Comparison of ENCODE assay signal across 8 cellular contexts in the genomic region with DNA sequence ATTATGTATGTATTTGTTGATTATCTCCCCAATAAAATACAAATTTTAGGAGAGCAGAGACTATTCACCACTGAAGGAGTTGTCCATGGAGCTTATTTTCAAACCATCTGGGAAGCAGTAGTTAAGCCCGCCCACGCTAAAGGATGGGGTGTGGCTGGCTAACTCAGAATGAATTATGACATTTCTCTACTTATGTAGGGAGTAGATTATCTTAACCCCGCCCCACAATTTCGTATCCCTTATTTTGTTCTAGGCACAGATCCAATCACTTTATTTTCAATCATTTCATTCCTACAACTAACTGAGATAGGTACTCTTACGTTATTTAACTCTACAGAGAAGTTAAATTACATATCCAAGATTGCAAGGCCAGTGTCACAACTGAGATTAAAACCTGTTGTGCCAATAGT. TPM values are rescaled to one million over a fixed set of nuclear protein-coding genes. Genes with fewer than 3 reads are reported as not detected.
DNase-seq lines count a peak whose midpoint lies in the region; ATAC-seq and TF ChIP-seq lines count a peak whose summit lies in the region.

No MANE protein-coding gene starts in this region.

- ATAC-seq in activated CD4-positive, alpha-beta T cell treated with anti-CD3 and anti-CD28 coated beads for 36 hours = no peak
- no peak for ATAC-seq in HG03097 (IDR thresholded peaks at IDR 0.05; ENCODE audit: low FRiP score, unreplicated experiment)

- no peaks in the 10 kb centered on the region for H3K36me3 ChIP-seq in colonic mucosa

- POLR2A ChIA-PET in activated CD4-positive, alpha-beta T cell treated with anti-CD3 and anti-CD28 coated beads for 36 hours (lab: Charles Lee) = interaction anchor here (0.7 kb wide), 1 partner anchor 24 kb away, joined by 3 read pairs; no protein-coding TSS in a partner anchor

- H3K27ac Mint-ChIP-seq in activated CD4-positive, alpha-beta T cell treated with anti-CD3 and anti-CD28 coated beads for 36 hours = no peak overlapping the region

- no peak overlapping the region for H3K4me3 Mint-ChIP-seq in activated CD4-positive, alpha-beta T cell treated with anti-CD3 and anti-CD28 coated beads for 36 hours

- H3K27me3 ChIP-seq in colonic mucosa = no peaks in the 10 kb centered on the region

- peak overlapping the region in 1 of 2 donors; percentile 97 for H3K9ac ChIP-seq in colonic mucosa (ENCODE audit: low read depth in 2 of 2, low read length in 2 of 2)

- peak; percentile 43 for DNase-seq in activated CD4-positive, alpha-beta T cell treated with anti-CD3 and anti-CD28 coated beads for 36 hours
- no peak for DNase-seq in activated CD4-positive, alpha-beta T cell treated with anti-CD3 and anti-CD28 coated beads for 48 hours
- DNase-seq in NCI-H524 (lab: John Stamatoyannopoulos, UW) = peak; percentile 70 to 79
- DNase-seq in colonic mucosa = peak; percentile 85
- DNase-seq in lung microvascular endothelial cell (ENCODE audit: low read depth in 2 of 2) = peak; percentile 23 to 76
- no peak for DNase-seq in stimulated activated naive CD4-positive, alpha-beta T cell treated with Interleukin-2 at 50 U/mL for 16 hours (lab: John Stamatoyannopoulos, UW)
- DNase-seq in activated CD4-positive, alpha-beta T cell treated with anti-CD3 and anti-CD28 coated beads for 1 hour = no peak

- H3K9me3 Mint-ChIP-seq in activated CD4-positive, alpha-beta T cell treated with anti-CD3 and anti-CD28 coated beads for 36 hours (ENCODE audit: low read depth) = no peaks in the 10 kb centered on the region

- peak overlapping the region; percentile 97 for H3K27ac ChIP-seq in colonic mucosa

- H3K4me1 Mint-ChIP-seq in activated CD4-positive, alpha-beta T cell treated with anti-CD3 and anti-CD28 coated beads for 36 hours = peaks cover 24% of the 10 kb centered on the region

- H3K4me1 ChIP-seq in colonic mucosa = no peaks in the 10 kb centered on the region

- intact Hi-C loops in activated CD4-positive, alpha-beta T cell treated with anti-CD3 and anti-CD28 coated beads for 36 hours (cut with DNase I, micrococcal nuclease) = loop anchor here in 1 of 2 experiments (1.0 to 5.0 kb wide), 6 partner anchors 45 to 769 kb away; a partner anchor contains a TSS
- intact Hi-C loops in colonic mucosa (cut with DNase I) = no loop called here

- no peaks in the 10 kb centered on the region for H3K9me3 ChIP-seq in colonic mucosa

- H3K36me3 Mint-ChIP-seq in activated CD4-positive, alpha-beta T cell treated with anti-CD3 and anti-CD28 coated beads for 36 hours (ENCODE audit: low read depth) = no peaks in the 10 kb centered on the region

- CTCF ChIA-PET in activated CD4-positive, alpha-beta T cell treated with anti-CD3 and anti-CD28 coated beads for 36 hours (lab: Charles Lee) = interaction anchor here (0.6 to 1.3 kb wide), 4 partner anchors 10 to 150 kb away, joined by 3 to 8 read pairs (median 3); no protein-coding TSS in a partner anchor

- no peak for TF ChIP-seq CTCF in colonic mucosa (IDR thresholded peaks at IDR 0.05)

- peaks cover 15% of the 10 kb centered on the region for H3K27me3 Mint-ChIP-seq in activated CD4-positive, alpha-beta T cell treated with anti-CD3 and anti-CD28 coated beads for 36 hours

- H3K4me3 ChIP-seq in colonic mucosa = peak overlapping the region; percentile 73

RNA-seq across cellular contexts. Expression of a gene that starts 1.4 kb away (rescaled TPM):
- total RNA-seq in activated CD4-positive, alpha-beta T cell treated with anti-CD3 and anti-CD28 coated beads for 36 hours = 10 to 100 TPM; 22.5 to 41.9 TPM
- total RNA-seq in colonic mucosa = 100 to 1,000 TPM; 158 to 190 TPM
- total RNA-seq in lung microvascular endothelial cell = 104 and 126 TPM in 2 replicates

RNA-seq across cellular contexts. Expression of a gene that starts 40.4 kb away (rescaled TPM):
- total RNA-seq in activated CD4-positive, alpha-beta T cell treated with anti-CD3 and anti-CD28 coated beads for 36 hours = not detected
- under 1 TPM; 0.12 to 0.13 TPM for total RNA-seq in colonic mucosa
- total RNA-seq in lung microvascular endothelial cell = 0.20 and 0.87 TPM in 2 replicates

Comparison
In these comparisons a context has a peak if more than half of its experiments do, and no peak if none do; other contexts are left out.
1. DNase-seq: peak in activated CD4-positive, alpha-beta T cell treated with anti-CD3 and anti-CD28 coated beads for 36 hours (single experiment), NCI-H524 (2 of 2), colonic mucosa (single experiment) and lung microvascular endothelial cell (2 of 2); none in activated CD4-positive, alpha-beta T cell treated with anti-CD3 and anti-CD28 coated beads for 48 hours (single experiment), stimulated activated naive CD4-positive, alpha-beta T cell treated with Interleukin-2 at 50 U/mL for 16 hours (single experiment) and activated CD4-positive, alpha-beta T cell treated with anti-CD3 and anti-CD28 coated beads for 1 hour (single experiment).